Comparison of ENCODE assay signal across 8 cellular contexts in genomic region chr6:30060634-30060981, GRCh38. TPM values are rescaled to one million over a fixed set of nuclear protein-coding genes. Genes with fewer than 3 reads are reported as not detected.
A peak's percentile ranks its signal among the peaks of the same experiment; 100 is the strongest.
DNase-seq lines count a peak whose midpoint lies in the region; ATAC-seq, FAIRE-seq and TF ChIP-seq lines count a peak whose summit lies in the region.

No MANE protein-coding gene starts in this region.

- FAIRE-seq in K562 (lab: Jason Lieb, UNC), result no peak

- in situ Hi-C loops in K562 (cut with MboI), result no loop called here

- TSS peak; percentile 81 for BruUV-seq in K562 (replicated peaks; lab: Mats Ljungman, UMichigan)

- H3K9ac ChIP-seq in K562 (ENCODE audit: insufficient read depth in 1 of 2, low read depth in 2 of 2, low read length in 2 of 2), result peak overlapping the region; percentile 96 to 98

- POLR2A ChIA-PET in K562 (lab: Yijun Ruan, JAX), result interaction anchor here (0.6 to 2.2 kb wide), 11 partner anchors 11 to 283 kb away, joined by 3 to 10 read pairs (median 4); no protein-coding TSS in a partner anchor

- under 1% methylated on average over 20 of the region's 20 CpGs for WGBS in K562 (ENCODE audit: insufficient coverage, low coverage, missing lambda C conversion rate)

- no peak for TF ChIP-seq CTCF in K562 (IDR thresholded peaks at IDR 0.05 in 2 of 3, conservative IDR thresholded peaks at IDR 0.05 in 1 of 3; ENCODE audit: insufficient read depth in 2 of 3, low read depth in 1 of 3, low read length in 3 of 3)

- H3K9me1 ChIP-seq in K562 (ENCODE audit: control insufficient read depth, insufficient read depth, low read length), result no peaks in the 10 kb centered on the region

- H3K9me3 ChIP-seq in K562 (replicated peaks; ENCODE audit: control insufficient read depth, insufficient read depth, low read depth, low read length), result no peaks in the 10 kb centered on the region

- peaks cover 34% of the 10 kb centered on the region for H3K36me3 ChIP-seq in K562 (ENCODE audit: control insufficient read depth, insufficient read depth, low read length)

- H3K4me3 ChIP-seq in K562, result peak overlapping the region; percentile 79

- peak; percentile 40 for DNase-seq in COLO829 (ENCODE audit: low spot score)
- DNase-seq in MV-4-11 (lab: John Stamatoyannopoulos, UW), result peak; percentile 54
- DNase-seq in K562 (ENCODE audit: extremely low read depth in 1 of 4, low spot score in 3 of 4), result peak; percentile 49 to 58 (median 56)
- DNase-seq in islet precursor cell, result peak; percentile 57
- peak; percentile 46 for DNase-seq in stimulated activated CD4-positive, alpha-beta T cell treated with anti-CD3 and anti-CD28 coated beads, Interleukin-4, amount 100 ng/mL, for 24 hours
- DNase-seq in putamen (ENCODE audit: low spot score), result no peak
- no peak for DNase-seq in NCI-H1105 (lab: John Stamatoyannopoulos, UW)

- peak overlapping the region; percentile 94 for H2AFZ ChIP-seq in K562 (ENCODE audit: low read depth, low read length)

- peak overlapping the region; percentile 93 for H3K4me2 ChIP-seq in K562 (ENCODE audit: insufficient read depth, low read length)

- TF ChIP-seq RAD21 in K562 (CRISPR knock-in tag; conservative IDR thresholded peaks at IDR 0.05 in 1 of 2, IDR thresholded peaks at IDR 0.05 in 1 of 2), result no peak

- peak overlapping the region; percentile 85 for H3K27ac ChIP-seq in K562 (ENCODE audit: extremely low read depth, low read depth, low read length)

- peaks cover 0 to 14% of the 10 kb centered on the region in 2 experiments; a peak in 3 of 5 replicates for H3K4me1 ChIP-seq in K562 (replicated peaks in 1 of 2; ENCODE audit: control insufficient read depth in 2 of 2, insufficient read depth in 2 of 2, low read length in 2 of 2)

- H3K27me3 ChIP-seq in K562 (ENCODE audit: control insufficient read depth in 2 of 2, insufficient read depth in 2 of 2, low read length in 2 of 2), result no peaks in the 10 kb centered on the region

- no peaks in the 10 kb centered on the region for H4K20me1 ChIP-seq in K562 (replicated peaks; ENCODE audit: control insufficient read depth, insufficient read depth, low read length)

- no peak for TF ChIP-seq EP300 in K562 (IDR thresholded peaks at IDR 0.05; ENCODE audit: low read length)

- no peak for TF ChIP-seq POLR2A in K562 (conservative IDR thresholded peaks at IDR 0.05)

- CTCF ChIA-PET in K562 (lab: Yijun Ruan, JAX; ENCODE audit: low intra/inter-chr PET ratio), result no interaction called here

- intact Hi-C loops in K562 (cut with micrococcal nuclease), result loop anchor here (5.0 to 10.0 kb wide), 2 partner anchors 93 to 284 kb away; partner anchors contain the start of gene RPP21

- peaks cover 53% of the 10 kb centered on the region for H3K79me2 ChIP-seq in K562 (ENCODE audit: control insufficient read depth, insufficient read depth, low read length)

- ATAC-seq in GM21515 (IDR thresholded peaks at IDR 0.05; ENCODE audit: unreplicated experiment) (peak; percentile 17), K562 (peak; percentile 26; the same call in 2 of the 3 replicates)

TF ChIP-seq in K562, 482 proteins besides CTCF, POLR2A, EP300 and RAD21 (continues in another document):
- TF ChIP-seq TFAP4 (CRISPR knock-in tag; IDR thresholded peaks at IDR 0.05; ENCODE audit: borderline replicate concordance), result peak; percentile 3; the same call in 1 of the 2 replicates
- TF ChIP-seq ARID1B (IDR thresholded peaks at IDR 0.05), result no peak
- TF ChIP-seq ZNF212 (CRISPR knock-in tag; IDR thresholded peaks at IDR 0.05), result no peak
- no peak for TF ChIP-seq YBX1 (IDR thresholded peaks at IDR 0.05)
- TF ChIP-seq SIN3A (IDR thresholded peaks at IDR 0.05; ENCODE audit: borderline replicate concordance in 2 of 2, control insufficient read depth in 1 of 2, low read depth in 2 of 2, low read length in 2 of 2), result peak in 1 of 2 experiments; percentile 10; a peak in 1 of 4 replicates

RNA-seq across cellular contexts. Expression of gene POLR1H, which starts 0.5 kb away (rescaled TPM):
- total RNA-seq in K562 (2011; cell fraction: chromatin; rRNA removed; ENCODE audit: low replicate concordance), result 19.9 and 30.6 TPM in 2 replicates
- 30.3 and 30.7 TPM in 2 replicates for total RNA-seq in K562 (2011; cell fraction: nucleolus; rRNA removed)
- 29.0 and 30.1 TPM in 2 replicates for total RNA-seq in K562 (2011; cell fraction: nucleoplasm; rRNA removed)
- 92.2 and 119 TPM in 2 replicates for total RNA-seq in K562 (2014; rRNA removed)
- total RNA-seq in K562 (2014; rRNA removed; fragmentation: Illumina TruSeq; extraction: Trizol), result 126 and 174 TPM in 2 replicates
- 150 and 160 TPM in 2 replicates for total RNA-seq in K562 (2015; rRNA removed; fragmentation: Illumina TruSeq; extraction: Trizol)
- total RNA-seq in K562 (2021), result 113 and 123 TPM in 2 replicates
- polyA plus RNA-seq in K562 (2011; rRNA removed), result 143 and 156 TPM in 2 replicates
- polyA plus RNA-seq in K562 (2011; cell fraction: cytosol; rRNA removed), result 189 and 193 TPM in 2 replicates
- polyA plus RNA-seq in K562 (2011; cell fraction: nucleus; rRNA removed), result 115 and 130 TPM in 2 replicates
- polyA plus RNA-seq in K562 (2012), result 130 and 140 TPM in 2 replicates
- 115 and 122 TPM in 2 replicates for polyA plus RNA-seq in K562 (2014; fragmentation: Illumina TruSeq; extraction: Trizol)
- polyA plus RNA-seq in K562 (2014; fragmentation: Nextera tagmentation; extraction: Ambion mirVana), result 100 to 1,000 TPM; 322 to 333 TPM
- 121 and 149 TPM in 2 replicates for polyA plus RNA-seq in K562 (2014; rRNA removed)
- polyA minus RNA-seq in K562 (2011; rRNA and poly(A)+ RNA removed), result 35.4 and 40.0 TPM in 2 replicates
- 15.2 and 16.0 TPM in 2 replicates for polyA minus RNA-seq in K562 (2011; cell fraction: cytosol; rRNA and poly(A)+ RNA removed)
- 15.9 and 21.0 TPM in 2 replicates for polyA minus RNA-seq in K562 (2011; cell fraction: nucleus; rRNA and poly(A)+ RNA removed)

RNA-seq across cellular contexts. Expression of gene PPP1R11, which starts 6.4 kb away (rescaled TPM):
- total RNA-seq in K562 (2011; cell fraction: chromatin; rRNA removed; ENCODE audit: low replicate concordance), result 13.4 and 14.5 TPM in 2 replicates
- total RNA-seq in K562 (2011; cell fraction: nucleolus; rRNA removed), result 8.8 and 9.7 TPM in 2 replicates
- 19.6 and 32.7 TPM in 2 replicates for total RNA-seq in K562 (2011; cell fraction: nucleoplasm; rRNA removed)
- total RNA-seq in K562 (2014; rRNA removed), result 32.9 and 46.2 TPM in 2 replicates
- total RNA-seq in K562 (2014; rRNA removed; fragmentation: Illumina TruSeq; extraction: Trizol), result 39.3 and 40.8 TPM in 2 replicates
- total RNA-seq in K562 (2015; rRNA removed; fragmentation: Illumina TruSeq; extraction: Trizol), result 51.3 and 51.5 TPM in 2 replicates
- 44.6 and 49.7 TPM in 2 replicates for total RNA-seq in K562 (2021)
- polyA plus RNA-seq in K562 (2011; rRNA removed), result 74.6 and 77.8 TPM in 2 replicates
- polyA plus RNA-seq in K562 (2011; cell fraction: cytosol; rRNA removed), result 56.3 and 72.0 TPM in 2 replicates
- 35.3 and 42.5 TPM in 2 replicates for polyA plus RNA-seq in K562 (2011; cell fraction: nucleus; rRNA removed)
- 47.5 and 59.4 TPM in 2 replicates for polyA plus RNA-seq in K562 (2012)
- 71.7 and 94.8 TPM in 2 replicates for polyA plus RNA-seq in K562 (2014; fragmentation: Illumina TruSeq; extraction: Trizol)
- 10 to 100 TPM; 17.8 to 30.9 TPM for polyA plus RNA-seq in K562 (2014; fragmentation: Nextera tagmentation; extraction: Ambion mirVana)
- polyA plus RNA-seq in K562 (2014; rRNA removed), result 58.1 and 64.1 TPM in 2 replicates
- 27.6 and 29.1 TPM in 2 replicates for polyA minus RNA-seq in K562 (2011; rRNA and poly(A)+ RNA removed)
- 12.3 and 21.0 TPM in 2 replicates for polyA minus RNA-seq in K562 (2011; cell fraction: cytosol; rRNA and poly(A)+ RNA removed)
- polyA minus RNA-seq in K562 (2011; cell fraction: nucleus; rRNA and poly(A)+ RNA removed), result 8.5 and 12.9 TPM in 2 replicates

RNA-seq across cellular contexts. Expression of gene RNF39, which starts 15.0 kb away (rescaled TPM):
- total RNA-seq in K562 (2011; cell fraction: chromatin; rRNA removed; ENCODE audit: low replicate concordance), result not detected in 2 replicates
- not detected in 2 replicates for total RNA-seq in K562 (2011; cell fraction: nucleolus; rRNA removed)
- total RNA-seq in K562 (2011; cell fraction: nucleoplasm; rRNA removed), result not detected in 2 replicates
- total RNA-seq in K562 (2014; rRNA removed) (not detected in 2 replicates), K562 (2014; rRNA removed; fragmentation: Illumina TruSeq; extraction: Trizol) (not detected in 2 replicates), K562 (2015; rRNA removed; fragmentation: Illumina TruSeq; extraction: Trizol) (not detected in 2 replicates), K562 (2021) (not detected in 2 replicates)
- polyA plus RNA-seq in K562 (2011; rRNA removed) (not detected in 2 replicates), K562 (2014; fragmentation: Illumina TruSeq; extraction: Trizol) (not detected in 2 replicates), K562 (2014; fragmentation: Nextera tagmentation; extraction: Ambion mirVana) (not detected), K562 (2014; rRNA removed) (not detected in 2 replicates)
- polyA plus RNA-seq in K562 (2011; cell fraction: cytosol; rRNA removed), result not detected in 2 replicates
- not detected in 2 replicates for polyA plus RNA-seq in K562 (2011; cell fraction: nucleus; rRNA removed)
- polyA plus RNA-seq in K562 (2012), result 0.68 and 1.5 TPM in 2 replicates
- polyA minus RNA-seq in K562 (2011; rRNA and poly(A)+ RNA removed), result not detected in 2 replicates
- not detected in 2 replicates for polyA minus RNA-seq in K562 (2011; cell fraction: cytosol; rRNA and poly(A)+ RNA removed)
- polyA minus RNA-seq in K562 (2011; cell fraction: nucleus; rRNA and poly(A)+ RNA removed), result not detected in 2 replicates

RNA-seq across cellular contexts. Expression of gene TRIM31, which starts 52.3 kb away (rescaled TPM):
- total RNA-seq in K562 (2011; cell fraction: chromatin; rRNA removed; ENCODE audit: low replicate concordance), result not detected in 2 replicates
- not detected in 2 replicates for total RNA-seq in K562 (2011; cell fraction: nucleolus; rRNA removed)
- total RNA-seq in K562 (2011; cell fraction: nucleoplasm; rRNA removed), result not detected in 2 replicates
- not detected in 2 replicates for total RNA-seq in K562 (2014; rRNA removed)
- not detected in 2 replicates for total RNA-seq in K562 (2014; rRNA removed; fragmentation: Illumina TruSeq; extraction: Trizol)
- not detected in 2 replicates for total RNA-seq in K562 (2015; rRNA removed; fragmentation: Illumina TruSeq; extraction: Trizol)
- not detected in 2 replicates for total RNA-seq in K562 (2021)
- polyA plus RNA-seq in K562 (2011; rRNA removed), result not detected in 2 replicates
- polyA plus RNA-seq in K562 (2011; cell fraction: cytosol; rRNA removed), result not detected in 2 replicates
- polyA plus RNA-seq in K562 (2011; cell fraction: nucleus; rRNA removed), result not detected in 2 replicates
- not detected in 2 replicates for polyA plus RNA-seq in K562 (2012)
- not detected in 2 replicates for polyA plus RNA-seq in K562 (2014; fragmentation: Illumina TruSeq; extraction: Trizol)
- polyA plus RNA-seq in K562 (2014; fragmentation: Nextera tagmentation; extraction: Ambion mirVana), result not detected
- not detected in 2 replicates for polyA plus RNA-seq in K562 (2014; rRNA removed)
- polyA minus RNA-seq in K562 (2011; rRNA and poly(A)+ RNA removed), result not detected in 2 replicates
- polyA minus RNA-seq in K562 (2011; cell fraction: cytosol; rRNA and poly(A)+ RNA removed), result not detected in 2 replicates
- polyA minus RNA-seq in K562 (2011; cell fraction: nucleus; rRNA and poly(A)+ RNA removed), result not detected in 2 replicates

Comparison
In these comparisons a context has a peak if more than half of its experiments do, and no peak if none do; other contexts are left out.
1. DNase-seq: peak in COLO829 (single experiment), MV-4-11 (single experiment), K562 (4 of 4), islet precursor cell (single experiment) and stimulated activated CD4-positive, alpha-beta T cell treated with anti-CD3 and anti-CD28 coated beads, Interleukin-4, amount 100 ng/mL, for 24 hours (single experiment); none in putamen (single experiment) and NCI-H1105 (single experiment).